In genomic region chr1:203406446-203407045, GRCh38 we compare ENCODE assay signal across 13 cellular contexts. TPM values are rescaled to one million over a fixed set of nuclear protein-coding genes. Genes with fewer than 3 reads are reported as not detected.
DNase-seq lines count a peak whose midpoint lies in the region; ATAC-seq and TF ChIP-seq lines count a peak whose summit lies in the region.
"Had no signal": no experiment of that assay in that cellular context is flagged by ENCODE, and none has a peak within 500 bp of the region (broad histone marks: within the 10 kb centered on the region; RNA-seq: fewer than 3 reads in every experiment).

No MANE protein-coding gene starts in this region.

- peak; percentile 75 for ATAC-seq in sciatic nerve
- no peak for ATAC-seq in activated T-cell treated with anti-CD3 and anti-CD28 coated beads, Interleukin-2, amount 50 U/mL, for 4 hours
- ATAC-seq: A549 had no signal

- no peak overlapping the region for H3K4me3 ChIP-seq in AG10803 (ENCODE audit: low read length)
- H3K4me3 ChIP-seq: A549 had no signal

- intact Hi-C loops in sciatic nerve (cut with DNase I), result no loop called here

- H3K36me3 Mint-ChIP-seq in activated T-cell treated with anti-CD3 and anti-CD28 coated beads, Interleukin-2, amount 50 U/mL, for 4 hours (ENCODE audit: insufficient read depth), result no peaks in the 10 kb centered on the region

- peak; percentile 67 for DNase-seq in AG10803 (ENCODE audit: low read depth)
- DNase-seq in dermis microvascular lymphatic vessel endothelial cell (ENCODE audit: low read depth in 2 of 2), result peak; percentile 27 to 35
- DNase-seq in islet precursor cell, result peak; percentile 81
- peak; percentile 83 for DNase-seq in sciatic nerve (ENCODE audit: low spot score)
- DNase-seq in erythroblast (lab: John Stamatoyannopoulos, UW), result no peak
- no peak for DNase-seq in NCI-H2171 treated with DMSO at 0.1 percent for 48 hours (lab: John Stamatoyannopoulos, UW)
- DNase-seq in activated T-cell treated with anti-CD3 and anti-CD28 coated beads, Interleukin-2, amount 50 U/mL, for 4 hours, result no peak
- DNase-seq in NCI-H510A (lab: John Stamatoyannopoulos, UW), result no peak
- DNase-seq: activated CD4-positive, CD25-positive, alpha-beta regulatory T cell; COR-L47; Kasumi-1; NCI-H2171 had no signal

- H3K27me3 Mint-ChIP-seq in activated T-cell treated with anti-CD3 and anti-CD28 coated beads, Interleukin-2, amount 50 U/mL, for 4 hours (ENCODE audit: low read depth), result peaks cover 49% of the 10 kb centered on the region

- TF ChIP-seq POLR2A in erythroblast (IDR thresholded peaks at IDR 0.05; ENCODE audit: low read length), result no peak

- H3K4me1 Mint-ChIP-seq in activated T-cell treated with anti-CD3 and anti-CD28 coated beads, Interleukin-2, amount 50 U/mL, for 4 hours (ENCODE audit: low read depth), result no peaks in the 10 kb centered on the region

- no peak overlapping the region for H3K4me3 Mint-ChIP-seq in activated T-cell treated with anti-CD3 and anti-CD28 coated beads, Interleukin-2, amount 50 U/mL, for 4 hours

- H3K9me3 Mint-ChIP-seq in activated T-cell treated with anti-CD3 and anti-CD28 coated beads, Interleukin-2, amount 50 U/mL, for 4 hours, result no peaks in the 10 kb centered on the region

- TF ChIP-seq CTCF in AG10803 (conservative IDR thresholded peaks at IDR 0.05; ENCODE audit: low read length), result no peak

RNA-seq across cellular contexts. Expression of gene FMOD, which starts 55.6 kb away (rescaled TPM):
- 3.6 and 63.0 TPM in 2 replicates for total RNA-seq in dermis microvascular lymphatic vessel endothelial cell
- 126 TPM for total RNA-seq in sciatic nerve
- total RNA-seq in activated T-cell treated with anti-CD3 and anti-CD28 coated beads, Interleukin-2, amount 50 U/mL, for 4 hours, result 1 to 10 TPM in 1 of 3 donors, under 1 TPM in 2; 0.19 to 1.1 (median 0.26) TPM

Comparison
In these comparisons a context has a peak if more than half of its experiments do, and no peak if none do; other contexts are left out.
1. DNase-seq: peak in AG10803 (single experiment), dermis microvascular lymphatic vessel endothelial cell (2 of 2), islet precursor cell (single experiment) and sciatic nerve (single experiment); none in erythroblast (0 of 2), NCI-H2171 treated with DMSO at 0.1 percent for 48 hours (single experiment), activated T-cell treated with anti-CD3 and anti-CD28 coated beads, Interleukin-2, amount 50 U/mL, for 4 hours (single experiment) and NCI-H510A (single experiment).